ENCODE assay signal across 1 cellular context in genomic region chr16:75265911-75266701, GRCh38.
TF ChIP-seq lines count a peak whose summit lies in the region.

No MANE protein-coding gene starts in this region.

TF ChIP-seq in HepG2, 621 proteins besides CTCF, POLR2A, EP300 and RAD21 (continued from another document and continues in another):
- TF ChIP-seq ZSCAN5A (CRISPR knock-in tag; IDR thresholded peaks at IDR 0.05; ENCODE audit: borderline replicate concordance) (peak; percentile 31; the same call in 1 of the 2 replicates), ZNF441 (CRISPR knock-in tag; IDR thresholded peaks at IDR 0.05; ENCODE audit: borderline replicate concordance) (no peak; the same call in none of the 2 replicates), CCDC6 (CRISPR knock-in tag; IDR thresholded peaks at IDR 0.05) (0 out of 2 replicates have a peak, but pooled peaks have one; percentile 26), ZNF615 (CRISPR knock-in tag; IDR thresholded peaks at IDR 0.05; ENCODE audit: borderline replicate concordance) (no peak; the same call in 1 of the 2 replicates), HDAC1 (CRISPR knock-in tag; IDR thresholded peaks at IDR 0.05) (0 out of 2 replicates have a peak, but pooled peaks have one; percentile 58), RCOR2 (CRISPR knock-in tag; IDR thresholded peaks at IDR 0.05) (no peak), CBX1 (IDR thresholded peaks at IDR 0.05; ENCODE audit: low read depth) (peak; percentile 20), FOSL2 (CRISPR knock-in tag; IDR thresholded peaks at IDR 0.05) (peak; percentile 56), ELF4 (CRISPR knock-in tag; IDR thresholded peaks at IDR 0.05; ENCODE audit: borderline replicate concordance) (no peak), BORCS8-MEF2B (CRISPR knock-in tag; IDR thresholded peaks at IDR 0.05) (peak; percentile 94), PTBP1 (IDR thresholded peaks at IDR 0.05; ENCODE audit: low read depth, low read length, poor library complexity, severe bottlenecking) (no peak), TRIM24 (CRISPR knock-in tag; IDR thresholded peaks at IDR 0.05) (no peak), DRAP1 (CRISPR knock-in tag; IDR thresholded peaks at IDR 0.05) (peak; percentile 56; the same call in 1 of the 2 replicates), GATA4 (IDR thresholded peaks at IDR 0.05; ENCODE audit: borderline replicate concordance, low read depth) (no peak), ATF7 (IDR thresholded peaks at IDR 0.05) (no peak), ATF7 (CRISPR knock-in tag; IDR thresholded peaks at IDR 0.05) (peak; percentile 72; the same call in 1 of the 2 replicates), TP53 (CRISPR knock-in tag; conservative IDR thresholded peaks at IDR 0.05) (no peak), BRF2 (CRISPR knock-in tag; IDR thresholded peaks at IDR 0.05) (0 out of 2 replicates have a peak, but pooled peaks have one; percentile 28), PCBP1 (IDR thresholded peaks at IDR 0.05; ENCODE audit: borderline replicate concordance, low read depth, low read length) (no peak; the same call in 1 of the 2 replicates), IRX3 (CRISPR knock-in tag; IDR thresholded peaks at IDR 0.05; ENCODE audit: borderline replicate concordance, low read depth) (no peak), KLF13 (CRISPR knock-in tag; IDR thresholded peaks at IDR 0.05) (no peak), ZNF3 (CRISPR knock-in tag; IDR thresholded peaks at IDR 0.05) (no peak), ZFP1 (CRISPR knock-in tag; IDR thresholded peaks at IDR 0.05) (no peak), YEATS2 (CRISPR knock-in tag; IDR thresholded peaks at IDR 0.05; ENCODE audit: borderline replicate concordance) (no peak), KDM1A (CRISPR knock-in tag; IDR thresholded peaks at IDR 0.05) (no peak), JARID2 (CRISPR knock-in tag; IDR thresholded peaks at IDR 0.05; ENCODE audit: insufficient replicate concordance) (peak; percentile 85), SRSF1 (optimal IDR thresholded peaks at IDR 0.05; ENCODE audit: low read depth, low read length) (no peak), WIZ (CRISPR knock-in tag; IDR thresholded peaks at IDR 0.05) (no peak), SMYD3 (CRISPR knock-in tag; IDR thresholded peaks at IDR 0.05) (0 out of 2 replicates have a peak, but pooled peaks have one; percentile 57), CBFB (CRISPR knock-in tag; IDR thresholded peaks at IDR 0.05) (peak; percentile 69; the same call in 1 of the 2 replicates), CENPT (CRISPR knock-in tag; IDR thresholded peaks at IDR 0.05; ENCODE audit: low read depth) (no peak), ZBTB21 (CRISPR knock-in tag; IDR thresholded peaks at IDR 0.05) (no peak), ZNF589 (CRISPR knock-in tag; conservative IDR thresholded peaks at IDR 0.05) (peak; percentile 56; the same call in 1 of the 2 replicates), THAP9 (CRISPR knock-in tag; IDR thresholded peaks at IDR 0.05; ENCODE audit: borderline replicate concordance) (peak; percentile 14; the same call in 1 of the 2 replicates), TEF (CRISPR knock-in tag; IDR thresholded peaks at IDR 0.05) (no peak; the same call in 1 of the 2 replicates), BCL3 (CRISPR knock-in tag; IDR thresholded peaks at IDR 0.05) (0 out of 2 replicates have a peak, but pooled peaks have one; percentile 19), THAP8 (CRISPR knock-in tag; IDR thresholded peaks at IDR 0.05; ENCODE audit: borderline replicate concordance) (no peak), HNRNPH1 (optimal IDR thresholded peaks at IDR 0.05; ENCODE audit: low read depth, low read length) (no peak), ZNF747 (CRISPR knock-in tag; IDR thresholded peaks at IDR 0.05; ENCODE audit: borderline replicate concordance) (peak; percentile 60; the same call in 1 of the 2 replicates), GZF1 (CRISPR knock-in tag; IDR thresholded peaks at IDR 0.05) (0 out of 2 replicates have a peak, but pooled peaks have one; percentile 39), ZHX1 (CRISPR knock-in tag; IDR thresholded peaks at IDR 0.05; ENCODE audit: low read depth) (peak; percentile 63; the same call in 1 of the 2 replicates), ETV6 (CRISPR knock-in tag; conservative IDR thresholded peaks at IDR 0.05) (peak; percentile 88), KDM2A (CRISPR knock-in tag; IDR thresholded peaks at IDR 0.05; ENCODE audit: borderline replicate concordance, low read depth) (peak; percentile 87; the same call in 1 of the 2 replicates), ZNF263 (CRISPR knock-in tag; IDR thresholded peaks at IDR 0.05) (peak; percentile 77), ZNF20 (CRISPR knock-in tag; IDR thresholded peaks at IDR 0.05) (no peak), TBL1XR1 (IDR thresholded peaks at IDR 0.05; ENCODE audit: borderline replicate concordance, low read length, partially characterized antibody) (no peak), DNMT3B (CRISPR knock-in tag; conservative IDR thresholded peaks at IDR 0.05) (no peak), DMTF1 (CRISPR knock-in tag; IDR thresholded peaks at IDR 0.05) (0 out of 2 replicates have a peak, but pooled peaks have one; percentile 33), PHB2 (IDR thresholded peaks at IDR 0.05; ENCODE audit: partially characterized antibody) (no peak), MEIS1 (CRISPR knock-in tag; IDR thresholded peaks at IDR 0.05; ENCODE audit: borderline replicate concordance) (peak; percentile 68; the same call in 1 of the 2 replicates), PBX2 (CRISPR knock-in tag; IDR thresholded peaks at IDR 0.05) (no peak), TRIM22 (IDR thresholded peaks at IDR 0.05) (no peak), ZBTB1 (CRISPR knock-in tag; IDR thresholded peaks at IDR 0.05; ENCODE audit: borderline replicate concordance) (no peak)
